ENCODE assay signal across 14 cellular contexts in genomic region chr12:29693962-29694361, GRCh38.
DNase-seq lines count a peak whose midpoint lies in the region; ATAC-seq and TF ChIP-seq lines count a peak whose summit lies in the region.
"Had no signal": no experiment of that assay in that cellular context is flagged by ENCODE, and none has a peak within 500 bp of the region (broad histone marks: within the 10 kb centered on the region; RNA-seq: fewer than 3 reads in every experiment).

No MANE protein-coding gene starts in this region.

- ATAC-seq in heart left ventricle, result peak in 3 of 4 donors; percentile 43 to 59 (median 53)

- H3K9me3 ChIP-seq in heart left ventricle, result no peaks in the 10 kb centered on the region
- no peaks in the 10 kb centered on the region for H3K9me3 ChIP-seq in left ventricle myocardium inferior (replicated peaks)
- H3K9me3 ChIP-seq in colonic mucosa, result no peaks in the 10 kb centered on the region
- H3K9me3 ChIP-seq: Caco-2, HAP-1 had no signal

- WGBS in heart left ventricle, 4 donors, result 52 to 76% (median 62%) methylated on average over 5 of the region's 5 CpGs

- H3K27ac ChIP-seq in heart left ventricle, result no peak overlapping the region
- H3K27ac ChIP-seq in left ventricle myocardium inferior (replicated peaks), result peak overlapping the region; percentile 14
- H3K27ac ChIP-seq in colonic mucosa, result no peak overlapping the region
- H3K27ac ChIP-seq: 22Rv1 had no signal

- no peaks in the 10 kb centered on the region for H3K27me3 ChIP-seq in heart left ventricle
- H3K27me3 ChIP-seq in left ventricle myocardium inferior (ENCODE audit: low read depth), result no peaks in the 10 kb centered on the region
- no peaks in the 10 kb centered on the region for H3K27me3 ChIP-seq in colonic mucosa

- H3K4me1 ChIP-seq in heart left ventricle (peaks cover 0 to 12% (median 0%) of the 10 kb centered on the region in 12 donors), left ventricle myocardium inferior (peaks cover 18% of the 10 kb centered on the region), colonic mucosa (no peaks in the 10 kb centered on the region)
- H3K4me1 ChIP-seq: Caco-2 had no signal

- TF ChIP-seq CTCF in heart left ventricle (IDR thresholded peaks at IDR 0.05) (no peak), left ventricle myocardium inferior (IDR thresholded peaks at IDR 0.05; ENCODE audit: borderline replicate concordance) (no peak), colonic mucosa (IDR thresholded peaks at IDR 0.05) (no peak)

- H3K4me3 ChIP-seq in heart left ventricle (no peak overlapping the region), left ventricle myocardium inferior (no peak overlapping the region), colonic mucosa (no peak overlapping the region)
- H3K4me3 ChIP-seq: HAP-1 had no signal

- H3K9ac ChIP-seq in colonic mucosa (ENCODE audit: low read depth in 2 of 2, low read length in 2 of 2), result no peak overlapping the region

- DNase-seq in SIG-M5 treated with dmso at 0.1 percent for 504 hours (lab: John Stamatoyannopoulos, UW; ENCODE audit: unreplicated experiment) (peak; percentile 31), SIG-M5 (lab: John Stamatoyannopoulos, UW) (no peak), heart left ventricle (no peak), cardiac septum (ENCODE audit: low spot score) (no peak), left ventricle myocardium inferior (no peak), NCI-H146 treated with DMSO at 0.1 percent for 48 hours (lab: John Stamatoyannopoulos, UW; ENCODE audit: unreplicated experiment) (no peak), colonic mucosa (no peak), inferior parietal cortex (ENCODE audit: extremely low spot score) (no peak)
- DNase-seq: Caco-2; CD8-positive, alpha-beta memory T cell; DND-41; GDM1 had no signal

- H3K36me3 ChIP-seq in heart left ventricle (no peaks in the 10 kb centered on the region), left ventricle myocardium inferior (no peaks in the 10 kb centered on the region), colonic mucosa (no peaks in the 10 kb centered on the region)
- H3K36me3 ChIP-seq: HAP-1 had no signal

- TF ChIP-seq POLR2A in heart left ventricle (IDR thresholded peaks at IDR 0.05), result no peak

- intact Hi-C loops in heart left ventricle (cut with DNase I), result loop anchor here in 1 of 10 donors (10.0 kb wide), 1 partner anchor 71 kb away; no protein-coding TSS in a partner anchor
- intact Hi-C loops in cardiac septum (cut with DNase I), result no loop called here
- intact Hi-C loops in left ventricle myocardium inferior (cut with micrococcal nuclease), result no loop called here
- intact Hi-C loops in colonic mucosa (cut with DNase I), result no loop called here
